Comparison of ENCODE assay signal across 8 cellular contexts in genomic region chr17:79008666-79009387, GRCh38. TPM values are rescaled to one million over a fixed set of nuclear protein-coding genes. Genes with fewer than 3 reads are reported as not detected.
A peak's percentile ranks its signal among the peaks of the same experiment; 100 is the strongest.
DNase-seq lines count a peak whose midpoint lies in the region; ATAC-seq and TF ChIP-seq lines count a peak whose summit lies in the region.

No MANE protein-coding gene starts in this region.

- H3K4me3 Mint-ChIP-seq in WTC11: peak overlapping the region; percentile 85

- H3K36me3 ChIP-seq in heart right ventricle: peaks cover 0 to 16% (median 0%) of the 10 kb centered on the region in 9 donors
- peaks cover 15% of the 10 kb centered on the region for H3K36me3 ChIP-seq in skeletal muscle satellite cell (ENCODE audit: insufficient read depth, low read length)

- H3K4me2 ChIP-seq in skeletal muscle satellite cell (ENCODE audit: low read length): peak overlapping the region; percentile 95

- no peak overlapping the region for H3K27ac Mint-ChIP-seq in WTC11

- peaks cover 76% of the 10 kb centered on the region for H3K27me3 Mint-ChIP-seq in WTC11 (ENCODE audit: low read depth)

- peak overlapping the region; percentile 99 for H3K9ac ChIP-seq in skeletal muscle satellite cell (ENCODE audit: low read depth, low read length)

- POLR2A ChIA-PET in WTC11 (lab: Charles Lee): interaction anchor here (0.6 kb wide), 3 partner anchors 30 to 1410 kb away, joined by 3 to 4 read pairs (median 3); no protein-coding TSS in a partner anchor

- peaks cover 27% of the 10 kb centered on the region for H3K9me3 Mint-ChIP-seq in WTC11

- peak overlapping the region in 9 of 10 donors; percentile 83 to 96 (median 92) for H3K27ac ChIP-seq in heart right ventricle

- H3K36me3 Mint-ChIP-seq in WTC11: peaks cover 10% of the 10 kb centered on the region

- DNase-seq in WTC11 (ENCODE audit: low spot score): no peak
- DNase-seq in heart right ventricle: no peak
- DNase-seq in AG20443 (ENCODE audit: low spot score): no peak
- DNase-seq in ACHN: no peak
- no peak for DNase-seq in NCI-H2107 (lab: John Stamatoyannopoulos, UW)

- no peaks in the 10 kb centered on the region for H3K27me3 ChIP-seq in heart right ventricle
- H3K27me3 ChIP-seq in skeletal muscle satellite cell (ENCODE audit: control insufficient read depth, insufficient read depth, low read length): no peaks in the 10 kb centered on the region

- peaks cover 8 to 49% (median 42%) of the 10 kb centered on the region in 9 donors for H3K4me1 ChIP-seq in heart right ventricle
- peaks cover 34% of the 10 kb centered on the region for H3K4me1 ChIP-seq in skeletal muscle satellite cell (ENCODE audit: control insufficient read depth, insufficient read depth, low read length)

- intact Hi-C loops in heart right ventricle (cut with DNase I): no loop called here

- ATAC-seq in GM21528 (IDR thresholded peaks at IDR 0.05; ENCODE audit: low FRiP score, unreplicated experiment) (peak; percentile 11), WTC11 (no peak), heart right ventricle (peak in 5 of 8 donors; percentile 8 to 28 (median 9)), HG03521 (IDR thresholded peaks at IDR 0.05; ENCODE audit: unreplicated experiment) (no peak)

- H3K9me3 ChIP-seq in heart right ventricle: no peaks in the 10 kb centered on the region
- peaks cover 1% of the 10 kb centered on the region for H3K9me3 ChIP-seq in skeletal muscle satellite cell (replicated peaks; ENCODE audit: low read length)

- in situ Hi-C loops in ACHN (cut with HindIII; ENCODE audit: low pct_ligation_motif_present, low pct_unique_long_range_greater_than_20kb, low sequenced_read_pairs): no loop called here

- TF ChIP-seq CTCF in WTC11 (IDR thresholded peaks at IDR 0.05) (no peak), heart right ventricle (IDR thresholded peaks at IDR 0.05) (no peak)

- WGBS in heart right ventricle, 2 donors: 36 to 46% methylated on average over 7 of the region's 7 CpGs

- H3K4me1 Mint-ChIP-seq in WTC11: peaks cover 22% of the 10 kb centered on the region

- H3K4me3 ChIP-seq in heart right ventricle: peak overlapping the region; percentile 65 to 92 (median 74)
- peak overlapping the region; percentile 100 for H3K4me3 ChIP-seq in skeletal muscle satellite cell (ENCODE audit: low read length)

- CTCF ChIA-PET in WTC11 (lab: Charles Lee): interaction anchor here (0.7 to 1.5 kb wide), 4 partner anchors 24 to 380 kb away, joined by 3 to 7 read pairs (median 4); partner anchors contain the start of gene ENGASE

TF ChIP-seq in WTC11, 78 proteins besides CTCF, POLR2A, EP300 and RAD21 (continues in another document):
- TF ChIP-seq TEAD1 (CRISPR knock-in tag; IDR thresholded peaks at IDR 0.05) (no peak), ZNF532 (CRISPR knock-in tag; IDR thresholded peaks at IDR 0.05; ENCODE audit: borderline replicate concordance) (no peak), JUN (CRISPR knock-in tag; IDR thresholded peaks at IDR 0.05) (no peak), SP1 (CRISPR knock-in tag; conservative IDR thresholded peaks at IDR 0.05) (no peak), ETV6 (CRISPR knock-in tag; IDR thresholded peaks at IDR 0.05) (no peak), ZBTB21 (CRISPR knock-in tag; IDR thresholded peaks at IDR 0.05; ENCODE audit: borderline replicate concordance) (no peak), IRF2 (CRISPR knock-in tag; IDR thresholded peaks at IDR 0.05; ENCODE audit: borderline replicate concordance, low read depth) (no peak), E2F4 (CRISPR knock-in tag; IDR thresholded peaks at IDR 0.05; ENCODE audit: borderline replicate concordance, low read depth) (no peak), FOXJ3 (CRISPR knock-in tag; IDR thresholded peaks at IDR 0.05; ENCODE audit: borderline replicate concordance) (no peak), MLX (CRISPR knock-in tag; IDR thresholded peaks at IDR 0.05) (no peak), RORB (CRISPR knock-in tag; IDR thresholded peaks at IDR 0.05) (no peak), ZNF138 (CRISPR knock-in tag; conservative IDR thresholded peaks at IDR 0.05) (no peak), FOXP4 (CRISPR knock-in tag; IDR thresholded peaks at IDR 0.05) (no peak), ZSCAN18 (CRISPR knock-in tag; IDR thresholded peaks at IDR 0.05) (no peak), ATF1 (CRISPR knock-in tag; IDR thresholded peaks at IDR 0.05) (no peak)

RNA-seq across cellular contexts. Expression of gene CANT1, which starts 0.7 kb away (rescaled TPM):
- total RNA-seq in WTC11 (2021) (34.1 to 39.7 TPM (median 35.1 TPM) in 3 replicates), heart right ventricle (10 to 100 TPM; 19.9 to 33.4 (median 24.4) TPM)
- polyA plus RNA-seq in heart right ventricle: 10 to 100 TPM in 1 of 2 donors, 1 to 10 TPM in 1; 4.1 to 16.7 TPM
- 45.0 and 47.4 TPM in 2 replicates for total RNA-seq in skeletal muscle satellite cell (2012; rRNA removed)

RNA-seq across cellular contexts. Expression of gene C1QTNF1, which starts 15.1 kb away (rescaled TPM):
- total RNA-seq in WTC11 (2021) (1.5 to 2.7 TPM (median 1.7 TPM) in 3 replicates), heart right ventricle (100 to 1,000 TPM in 3 of 10 donors, 10 to 100 TPM in 7; 29.3 to 685 (median 62.8) TPM)
- polyA plus RNA-seq in heart right ventricle: 100 to 1,000 TPM; 108 to 224 TPM
- 21.3 and 34.1 TPM in 2 replicates for total RNA-seq in skeletal muscle satellite cell (2012; rRNA removed)

RNA-seq across cellular contexts. Expression of gene LGALS3BP, which starts 29.1 kb away (rescaled TPM):
- total RNA-seq in WTC11 (2021): 57.9 to 88.6 TPM (median 86.9 TPM) in 3 replicates
- 100 to 1,000 TPM; 362 to 852 (median 568) TPM for total RNA-seq in heart right ventricle
- polyA plus RNA-seq in heart right ventricle: 100 to 1,000 TPM; 196 to 268 TPM
- 306 and 332 TPM in 2 replicates for total RNA-seq in skeletal muscle satellite cell (2012; rRNA removed)

Comparison
In these comparisons a context has a peak if more than half of its experiments do, and no peak if none do; other contexts are left out.
1. ATAC-seq: peak in GM21528 (single experiment) and heart right ventricle (5 of 8); none in WTC11 (single experiment) and HG03521 (single experiment).